Comparison of ENCODE assay signal across 9 cellular contexts in the genomic region with DNA sequence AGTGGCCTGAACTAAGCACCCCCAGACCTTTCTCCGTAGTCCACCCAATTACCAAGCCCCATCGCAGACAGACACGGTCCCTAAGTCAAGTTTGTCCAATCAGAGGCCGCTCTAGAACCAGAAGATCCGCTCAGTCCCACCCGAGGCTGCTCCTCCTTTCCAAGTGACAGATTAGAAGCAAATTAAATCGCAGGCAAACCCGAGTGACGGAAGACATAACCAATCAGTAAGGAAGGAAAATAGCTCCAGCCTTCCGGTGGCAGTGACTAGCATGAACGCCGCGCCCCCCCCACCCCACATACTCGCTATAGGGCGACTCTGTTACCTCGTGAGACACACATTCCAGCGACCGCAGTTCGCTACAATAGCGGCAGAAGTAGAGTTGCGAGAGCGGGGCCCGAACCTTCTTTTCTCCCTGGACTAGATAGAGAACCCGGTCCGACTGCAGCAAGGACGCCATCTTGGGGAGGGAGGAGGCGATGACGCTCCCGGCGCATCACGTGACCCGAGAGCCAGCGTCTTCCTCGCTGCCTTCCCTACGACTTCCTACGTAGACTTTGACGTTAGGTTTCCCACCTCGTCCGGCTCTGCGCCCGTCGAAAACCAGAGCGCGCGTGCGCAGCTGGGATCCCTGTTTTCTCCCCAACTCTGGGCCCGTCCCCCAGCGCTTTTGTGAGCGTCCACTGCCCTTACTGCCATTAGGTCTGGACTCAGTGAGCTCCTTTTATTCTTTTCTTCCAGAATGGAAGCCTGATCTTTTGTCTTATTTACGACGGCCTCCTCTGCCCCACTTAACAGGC. TPM values are rescaled to one million over a fixed set of nuclear protein-coding genes. Genes with fewer than 3 reads are reported as not detected.
A peak's percentile ranks its signal among the peaks of the same experiment; 100 is the strongest.
DNase-seq lines count a peak whose midpoint lies in the region; ATAC-seq and TF ChIP-seq lines count a peak whose summit lies in the region.
"Had no signal": no experiment of that assay in that cellular context is flagged by ENCODE, and none has a peak within 500 bp of the region (broad histone marks: within the 10 kb centered on the region; RNA-seq: fewer than 3 reads in every experiment).

A gene (minus strand): TSS at position 484 of the 800 bp plus-strand sequence. CDS start 24 bp downstream, at position 460.

- no peaks in the 10 kb centered on the region for H3K27me3 ChIP-seq in spleen (replicated peaks in 1 of 7)

- TF ChIP-seq CTCF in AG10803 (conservative IDR thresholded peaks at IDR 0.05; ENCODE audit: low read length) (no peak), spleen (IDR thresholded peaks at IDR 0.05 in 8 of 11, conservative IDR thresholded peaks at IDR 0.05 in 3 of 11) (peak in 2 of 11 experiments; percentile 15 to 31)

- no peaks in the 10 kb centered on the region for H3K9me3 Mint-ChIP-seq in central memory CD8-positive, alpha-beta T cell

- H3K9me3 ChIP-seq in spleen, result no peaks in the 10 kb centered on the region

- peak; percentile 97 for ATAC-seq in GM19035 (IDR thresholded peaks at IDR 0.05; ENCODE audit: unreplicated experiment)
- peak; percentile 96 for ATAC-seq in HG03342 (IDR thresholded peaks at IDR 0.05; ENCODE audit: unreplicated experiment)
- peak; percentile 96 for ATAC-seq in central memory CD8-positive, alpha-beta T cell (replicated peaks; ENCODE audit: extremely low read depth, poor library complexity, severe bottlenecking)

- peaks cover 15% of the 10 kb centered on the region for H3K27me3 Mint-ChIP-seq in central memory CD8-positive, alpha-beta T cell
- H3K27me3 Mint-ChIP-seq: activated naive CD8-positive, alpha-beta T cell had no signal

- H3K27ac ChIP-seq in spleen, result peak within 1 kb of the TSS; percentile 84 to 98 (median 97)

- H3K36me3 Mint-ChIP-seq in central memory CD8-positive, alpha-beta T cell (ENCODE audit: insufficient read depth), result peaks cover 27% of the 10 kb centered on the region

- intact Hi-C loops in spleen (cut with DNase I; ENCODE audit: low total_unique reads), result no loop called here

- no peak within 1 kb of the TSS for H3K27ac Mint-ChIP-seq in central memory CD8-positive, alpha-beta T cell (ENCODE audit: low read depth)

- H3K4me1 ChIP-seq in spleen, result peaks cover 16 to 73% (median 37%) of the 10 kb centered on the region in 6 donors

- WGBS in spleen, 5 donors, result 2 to 3% (median 2%) methylated on average over 45 to 51 of the region's 51 CpGs

- H3K4me3 Mint-ChIP-seq in central memory CD8-positive, alpha-beta T cell, result no peak within 1 kb of the TSS
- H3K4me3 Mint-ChIP-seq: activated naive CD8-positive, alpha-beta T cell had no signal

- TF ChIP-seq POLR2A in spleen (IDR thresholded peaks at IDR 0.05), result peak in 1 of 3 donors; percentile 26

- H3K36me3 ChIP-seq in spleen, result peaks cover 0 to 28% (median 24%) of the 10 kb centered on the region in 6 donors

- H3K4me1 Mint-ChIP-seq in central memory CD8-positive, alpha-beta T cell, result peaks cover 26% of the 10 kb centered on the region

- peak within 1 kb of the TSS; percentile 86 for H3K4me3 ChIP-seq in AG10803 (ENCODE audit: low read length)
- peak within 1 kb of the TSS; percentile 58 to 76 (median 67) for H3K4me3 ChIP-seq in spleen

- peak; percentile 99 for DNase-seq in AG10803 (ENCODE audit: low read depth)
- DNase-seq in NCI-H345 treated with DMSO at 0.1 percent for 48 hours (lab: John Stamatoyannopoulos, UW; ENCODE audit: unreplicated experiment), result peak; percentile 99
- DNase-seq in activated CD4-positive, CD25-positive, alpha-beta regulatory T cell (lab: John Stamatoyannopoulos, UW), result peak; percentile 75 to 88 (median 81)
- peak; percentile 86 to 89 for DNase-seq in central memory CD8-positive, alpha-beta T cell (ENCODE audit: low spot score in 2 of 2)
- peak; percentile 99 for DNase-seq in inferior parietal cortex (ENCODE audit: extremely low spot score)
- peak; percentile 98 for DNase-seq in spleen

RNA-seq across cellular contexts. Expression of the gene that starts here (rescaled TPM):
- total RNA-seq in spleen, result 10 to 100 TPM; 46.5 to 68.7 (median 61.2) TPM
- 10 to 100 TPM; 11.4 to 15.6 (median 11.8) TPM for polyA plus RNA-seq in spleen

Comparison
In these comparisons a context has a peak if more than half of its experiments do, and no peak if none do; other contexts are left out.
1. Peak in every context shown above with its lines: DNase-seq, ATAC-seq, H3K4me3 ChIP-seq and H3K27ac ChIP-seq.